1 cellular context compared by ENCODE assay signal in genomic region chr3:141998674-141999290, GRCh38.
TF ChIP-seq lines count a peak whose summit lies in the region.

No MANE protein-coding gene starts in this region.

TF ChIP-seq in K562, 482 proteins besides CTCF, POLR2A, EP300 and RAD21 (continued from another document):
- TF ChIP-seq, protein P1, sequence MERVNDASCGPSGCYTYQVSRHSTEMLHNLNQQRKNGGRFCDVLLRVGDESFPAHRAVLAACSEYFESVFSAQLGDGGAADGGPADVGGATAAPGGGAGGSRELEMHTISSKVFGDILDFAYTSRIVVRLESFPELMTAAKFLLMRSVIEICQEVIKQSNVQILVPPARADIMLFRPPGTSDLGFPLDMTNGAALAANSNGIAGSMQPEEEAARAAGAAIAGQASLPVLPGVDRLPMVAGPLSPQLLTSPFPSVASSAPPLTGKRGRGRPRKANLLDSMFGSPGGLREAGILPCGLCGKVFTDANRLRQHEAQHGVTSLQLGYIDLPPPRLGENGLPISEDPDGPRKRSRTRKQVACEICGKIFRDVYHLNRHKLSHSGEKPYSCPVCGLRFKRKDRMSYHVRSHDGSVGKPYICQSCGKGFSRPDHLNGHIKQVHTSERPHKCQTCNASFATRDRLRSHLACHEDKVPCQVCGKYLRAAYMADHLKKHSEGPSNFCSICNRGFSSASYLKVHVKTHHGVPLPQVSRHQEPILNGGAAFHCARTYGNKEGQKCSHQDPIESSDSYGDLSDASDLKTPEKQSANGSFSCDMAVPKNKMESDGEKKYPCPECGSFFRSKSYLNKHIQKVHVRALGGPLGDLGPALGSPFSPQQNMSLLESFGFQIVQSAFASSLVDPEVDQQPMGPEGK (CRISPR knock-in tag; IDR thresholded peaks at IDR 0.05; ENCODE audit: borderline replicate concordance), result no peak
